In genomic region chr7:70571403-70571911, GRCh38 we compare ENCODE assay signal across 1 cellular context.
TF ChIP-seq lines count a peak whose summit lies in the region.

No MANE protein-coding gene starts in this region.

TF ChIP-seq in HepG2, 621 proteins besides CTCF, POLR2A, EP300 and RAD21 (continued from another document and continues in another):
- TF ChIP-seq ZNF513 (CRISPR knock-in tag; conservative IDR thresholded peaks at IDR 0.05) = no peak
- TF ChIP-seq HNRNPLL (IDR thresholded peaks at IDR 0.05; ENCODE audit: low read depth, low read length, poor library complexity, severe bottlenecking) = no peak
- no peak for TF ChIP-seq ZNF841 (CRISPR knock-in tag; IDR thresholded peaks at IDR 0.05; ENCODE audit: borderline replicate concordance)
- TF ChIP-seq ZNF546 (CRISPR knock-in tag; conservative IDR thresholded peaks at IDR 0.05) = no peak
- TF ChIP-seq ZNF431 (CRISPR knock-in tag; IDR thresholded peaks at IDR 0.05; ENCODE audit: borderline replicate concordance, low read depth) = no peak
- TF ChIP-seq TFDP2 (CRISPR knock-in tag; IDR thresholded peaks at IDR 0.05) = no peak
- TF ChIP-seq ZNF296 (CRISPR knock-in tag; conservative IDR thresholded peaks at IDR 0.05) = no peak
- TF ChIP-seq PRDM4 (CRISPR knock-in tag; IDR thresholded peaks at IDR 0.05; ENCODE audit: borderline replicate concordance) = no peak
- no peak for TF ChIP-seq NFATC3 (CRISPR knock-in tag; IDR thresholded peaks at IDR 0.05)
- TF ChIP-seq SIN3B (IDR thresholded peaks at IDR 0.05; ENCODE audit: low read length) = no peak
- TF ChIP-seq KIAA2018 (CRISPR knock-in tag; IDR thresholded peaks at IDR 0.05; ENCODE audit: borderline replicate concordance) = no peak
- TF ChIP-seq ZNF138 (CRISPR knock-in tag; IDR thresholded peaks at IDR 0.05; ENCODE audit: low read depth) = no peak
- TF ChIP-seq MYPOP (CRISPR knock-in tag; IDR thresholded peaks at IDR 0.05) = no peak
- TF ChIP-seq HMGA1 (CRISPR knock-in tag; conservative IDR thresholded peaks at IDR 0.05) = no peak
- TF ChIP-seq THYN1 (CRISPR knock-in tag; IDR thresholded peaks at IDR 0.05; ENCODE audit: borderline replicate concordance, low read depth) = no peak
- no peak for TF ChIP-seq HOXA7 (CRISPR knock-in tag; IDR thresholded peaks at IDR 0.05)
- no peak for TF ChIP-seq KLF16 (CRISPR knock-in tag; IDR thresholded peaks at IDR 0.05)
- TF ChIP-seq SPEN (CRISPR knock-in tag; IDR thresholded peaks at IDR 0.05; ENCODE audit: low read depth) = no peak
- peak; percentile 74 for TF ChIP-seq ARID5B (CRISPR knock-in tag; IDR thresholded peaks at IDR 0.05)
- no peak for TF ChIP-seq REPIN1 (CRISPR knock-in tag; IDR thresholded peaks at IDR 0.05; ENCODE audit: borderline replicate concordance, low read depth)
- no peak for TF ChIP-seq ZNF280B (CRISPR knock-in tag; IDR thresholded peaks at IDR 0.05; ENCODE audit: borderline replicate concordance)
- no peak for TF ChIP-seq ZHX2 (IDR thresholded peaks at IDR 0.05; ENCODE audit: low read depth)
- TF ChIP-seq ZHX2 (CRISPR knock-in tag; IDR thresholded peaks at IDR 0.05; ENCODE audit: borderline replicate concordance) = no peak
